ENCODE assay signal across 12 cellular contexts in the genomic region with DNA sequence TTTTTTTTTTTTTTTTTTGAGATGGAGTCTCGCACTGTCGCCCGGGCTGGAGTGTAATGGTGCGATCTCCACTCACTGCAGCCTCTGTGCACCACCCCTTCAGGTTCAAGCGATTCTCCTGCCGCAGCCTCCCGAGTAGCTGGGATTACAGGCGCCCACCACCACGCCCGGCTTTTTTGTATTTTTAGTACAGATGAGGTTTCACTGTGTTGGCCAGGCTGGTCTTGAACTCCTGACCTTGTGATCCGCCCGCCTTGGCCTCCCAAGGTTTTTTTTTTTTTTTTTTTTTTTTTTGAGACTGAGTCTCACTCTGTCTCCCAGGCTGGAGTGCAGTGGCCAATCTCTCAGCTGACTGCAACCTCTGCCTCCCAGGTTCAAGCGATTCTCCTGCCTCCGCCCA. TPM values are rescaled to one million over a fixed set of nuclear protein-coding genes. Genes with fewer than 3 reads are reported as not detected.
DNase-seq lines count a peak whose midpoint lies in the region; ATAC-seq, FAIRE-seq and TF ChIP-seq lines count a peak whose summit lies in the region.
"Not testable (repeated sequence)": the region's sequence is repeated elsewhere in the genome, so short reads cannot be mapped to it uniquely, and the experiment has no call there.
"Had no signal": no experiment of that assay in that cellular context is flagged by ENCODE, and none has a peak within 500 bp of the region (broad histone marks: within the 10 kb centered on the region; RNA-seq: fewer than 3 reads in every experiment).

No MANE protein-coding gene starts in this region.

- not testable (repeated sequence) for TF ChIP-seq CTCF in A549 (IDR thresholded peaks at IDR 0.05); GM23338 (conservative IDR thresholded peaks at IDR 0.05; ENCODE audit: low read depth in 2 of 2); OCI-LY1 (IDR thresholded peaks at IDR 0.05; ENCODE audit: low read length); K562 (IDR thresholded peaks at IDR 0.05 in 2 of 3, conservative IDR thresholded peaks at IDR 0.05 in 1 of 3; ENCODE audit: insufficient read depth in 2 of 3, low read depth in 1 of 3, low read length in 3 of 3); fibroblast of lung (conservative IDR thresholded peaks at IDR 0.05 in 1 of 2, IDR thresholded peaks at IDR 0.05 in 1 of 2; ENCODE audit: low read depth in 1 of 2, low read length in 2 of 2); retinal pigment epithelial cell (conservative IDR thresholded peaks at IDR 0.05; ENCODE audit: low read depth, low read length)

- not testable (repeated sequence) for H3K9ac ChIP-seq in OCI-LY1 (ENCODE audit: low read length); K562 (ENCODE audit: insufficient read depth in 1 of 2, low read depth in 2 of 2, low read length in 2 of 2); fibroblast of lung (ENCODE audit: insufficient read depth, low read length)

- peak overlapping the region; percentile 82 for H3K4me2 ChIP-seq in A549
- H3K4me2 ChIP-seq in GM23338; K562 (ENCODE audit: insufficient read depth, low read length): not testable (repeated sequence)
- peak overlapping the region; percentile 90; the same call in 1 of the 2 replicates for H3K4me2 ChIP-seq in OCI-LY1 (ENCODE audit: low read length)
- peak overlapping the region; percentile 85 for H3K4me2 ChIP-seq in fibroblast of lung (ENCODE audit: extremely low read depth, insufficient read depth, low read length)

- not testable (repeated sequence) for H3K9me2 ChIP-seq in GM23338 (ENCODE audit: insufficient read depth); OCI-LY1 (ENCODE audit: low read depth, low read length)

- peaks cover 33% of the 10 kb centered on the region for H3K4me1 Mint-ChIP-seq in GM23338
- H3K4me1 Mint-ChIP-seq in activated CD4-positive, alpha-beta T cell treated with anti-CD3 and anti-CD28 coated beads, Interleukin-2, amount 10 ng/mL, durations not matched to agents 7 days and 5 days = peaks cover 32% of the 10 kb centered on the region
- peaks cover 27 to 65% (median 56%) of the 10 kb centered on the region in 4 donors for H3K4me1 Mint-ChIP-seq in naive thymus-derived CD8-positive, alpha-beta T cell

- not testable (repeated sequence) for H3K4me3 ChIP-seq in A549, GM23338, K562
- H3K4me3 ChIP-seq in OCI-LY1 (ENCODE audit: low read depth, low read length, poor library complexity, severe bottlenecking) (peak overlapping the region; percentile 69), fibroblast of lung (replicated peaks in 1 of 4; ENCODE audit: control extremely low read depth in 1 of 4, insufficient read depth in 1 of 4, low read depth in 3 of 4, low read length in 4 of 4) (peak overlapping the region in 3 of 4 experiments; percentile 74 to 96 (median 80)), retinal pigment epithelial cell (ENCODE audit: low read length) (peak overlapping the region; percentile 82)

- H3K79me2 ChIP-seq in GM23338 (replicated peaks; ENCODE audit: insufficient read depth) (peaks cover 51% of the 10 kb centered on the region), OCI-LY1 (ENCODE audit: insufficient read depth, low read length) (peaks cover 57% of the 10 kb centered on the region), K562 (ENCODE audit: control insufficient read depth, insufficient read depth, low read length) (peaks cover 68% of the 10 kb centered on the region), fibroblast of lung (ENCODE audit: control insufficient read depth, insufficient read depth, low read length) (peaks cover 61% of the 10 kb centered on the region)

- H3K4me1 ChIP-seq in A549 (peaks cover 52% of the 10 kb centered on the region), GM23338 (ENCODE audit: insufficient read depth) (peaks cover 12% of the 10 kb centered on the region; the same call in 1 of the 2 replicates), OCI-LY1 (ENCODE audit: insufficient read depth, low read length, severe bottlenecking) (peaks cover 44% of the 10 kb centered on the region), K562 (replicated peaks in 1 of 2; ENCODE audit: control insufficient read depth in 2 of 2, insufficient read depth in 2 of 2, low read length in 2 of 2) (peaks cover 14 to 23% of the 10 kb centered on the region in 2 experiments; a peak in 4 of 5 replicates), fibroblast of lung (ENCODE audit: control insufficient read depth, extremely low read depth, insufficient read depth, low read length) (peaks cover 17% of the 10 kb centered on the region)

- H3K9me3 ChIP-seq in A549; OCI-LY1 (ENCODE audit: low read length); K562 (replicated peaks; ENCODE audit: control insufficient read depth, insufficient read depth, low read depth, low read length); fibroblast of lung (ENCODE audit: control insufficient read depth, insufficient read depth, low read depth, low read length): not testable (repeated sequence)

- H3K36me3 ChIP-seq in GM23338 (ENCODE audit: insufficient read depth); OCI-LY1 (ENCODE audit: insufficient read depth, low read length); K562 (ENCODE audit: control insufficient read depth, insufficient read depth, low read length); fibroblast of lung (ENCODE audit: control insufficient read depth, insufficient read depth, low read length): not testable (repeated sequence)

- TF ChIP-seq EP300 in A549 (IDR thresholded peaks at IDR 0.05); K562 (IDR thresholded peaks at IDR 0.05; ENCODE audit: low read length): not testable (repeated sequence)

- H3K27ac ChIP-seq in A549; GM23338 (ENCODE audit: low read depth); OCI-LY1 (ENCODE audit: low read depth, low read length, poor library complexity, severe bottlenecking); K562 (ENCODE audit: extremely low read depth, low read depth, low read length); fibroblast of lung (ENCODE audit: insufficient read depth, low read length): not testable (repeated sequence)

- not testable (repeated sequence) for H3K27ac Mint-ChIP-seq in GM23338; activated CD4-positive, alpha-beta T cell treated with anti-CD3 and anti-CD28 coated beads, Interleukin-2, amount 10 ng/mL, durations not matched to agents 7 days and 5 days; naive thymus-derived CD8-positive, alpha-beta T cell

- not testable (repeated sequence) for H3K9me3 Mint-ChIP-seq in GM23338; activated CD4-positive, alpha-beta T cell treated with anti-CD3 and anti-CD28 coated beads, Interleukin-2, amount 10 ng/mL, durations not matched to agents 7 days and 5 days; naive thymus-derived CD8-positive, alpha-beta T cell

- H3K9me1 ChIP-seq in K562 (ENCODE audit: control insufficient read depth, insufficient read depth, low read length) = not testable (repeated sequence)

- not testable (repeated sequence) for TF ChIP-seq RAD21 in A549 (conservative IDR thresholded peaks at IDR 0.05 in 1 of 2, IDR thresholded peaks at IDR 0.05 in 1 of 2); K562 (CRISPR knock-in tag; conservative IDR thresholded peaks at IDR 0.05 in 1 of 2, IDR thresholded peaks at IDR 0.05 in 1 of 2)

- DNase-seq in A549 (ENCODE audit: low read depth in 1 of 2, low spot score in 1 of 2); GM23338 (ENCODE audit: low spot score); activated CD4-positive, alpha-beta T cell treated with anti-CD3 and anti-CD28 coated beads, Interleukin-2, amount 10 ng/mL, durations not matched to agents 7 days and 5 days; K562 (ENCODE audit: extremely low read depth in 1 of 4, low spot score in 3 of 4); fibroblast of lung (ENCODE audit: low read depth in 2 of 2); naive thymus-derived CD8-positive, alpha-beta T cell; retinal pigment epithelial cell (ENCODE audit: low read depth): not testable (repeated sequence)

- H3K27me3 Mint-ChIP-seq in GM23338 (ENCODE audit: insufficient read depth, low read depth, poor library complexity); activated CD4-positive, alpha-beta T cell treated with anti-CD3 and anti-CD28 coated beads, Interleukin-2, amount 10 ng/mL, durations not matched to agents 7 days and 5 days; naive thymus-derived CD8-positive, alpha-beta T cell: not testable (repeated sequence)

- ATAC-seq in A549; GM23338; K562; naive thymus-derived CD8-positive, alpha-beta T cell: not testable (repeated sequence)

- not testable (repeated sequence) for FAIRE-seq in A549 (lab: Jason Lieb, UNC); K562 (lab: Jason Lieb, UNC)

- H3K27me3 ChIP-seq in GM23338 (ENCODE audit: insufficient read depth); OCI-LY1 (ENCODE audit: insufficient read depth, low read length); K562 (ENCODE audit: control insufficient read depth in 2 of 2, insufficient read depth in 2 of 2, low read length in 2 of 2); fibroblast of lung (ENCODE audit: control insufficient read depth, insufficient read depth, low read length): not testable (repeated sequence)

- CTCF ChIA-PET in A549 (lab: Yijun Ruan, JAX) = interaction anchor here (0.8 to 2.7 kb wide), 3 partner anchors 11 to 23 kb away, joined by 3 to 21 read pairs (median 6); no protein-coding TSS in a partner anchor
- CTCF ChIA-PET in activated CD4-positive, alpha-beta T cell treated with anti-CD3 and anti-CD28 coated beads, Interleukin-2, amount 10 ng/mL, durations not matched to agents 7 days and 5 days (lab: Charles Lee) = interaction anchor here (0.7 to 1.0 kb wide), 2 partner anchors 11 to 100 kb away, joined by 3 to 4 read pairs; no protein-coding TSS in a partner anchor
- CTCF ChIA-PET in K562 (lab: Yijun Ruan, JAX; ENCODE audit: low intra/inter-chr PET ratio) = not testable (repeated sequence)

- in situ Hi-C loops in K562 (cut with MboI) = not testable (repeated sequence)

- TF ChIP-seq POLR2A in A549 (IDR thresholded peaks at IDR 0.05; ENCODE audit: low read length); K562 (conservative IDR thresholded peaks at IDR 0.05): not testable (repeated sequence)

- WGBS in A549 (ENCODE audit: missing lambda C conversion rate) = 96% methylated on average over 10 of the region's 14 CpGs
- WGBS in K562 (ENCODE audit: insufficient coverage, low coverage, missing lambda C conversion rate) = 73% methylated on average over 8 of the region's 14 CpGs

- intact Hi-C loops in K562 (cut with micrococcal nuclease) = not testable (repeated sequence)

- H4K20me1 ChIP-seq in GM23338 (replicated peaks; ENCODE audit: insufficient read depth); OCI-LY1 (ENCODE audit: insufficient read depth, low read length); K562 (replicated peaks; ENCODE audit: control insufficient read depth, insufficient read depth, low read length); fibroblast of lung (ENCODE audit: control insufficient read depth, extremely low read depth, insufficient read depth, low read length): not testable (repeated sequence)

- not testable (repeated sequence) for H2AFZ ChIP-seq in GM23338; OCI-LY1 (ENCODE audit: low read length); K562 (ENCODE audit: low read depth, low read length); fibroblast of lung (ENCODE audit: low read length)

- H3F3A ChIP-seq in GM23338 (replicated peaks; ENCODE audit: low read depth); OCI-LY1 (ENCODE audit: insufficient read depth, low read length): not testable (repeated sequence)

- POLR2A ChIA-PET in A549 (lab: Yijun Ruan, JAX) = interaction anchor here (1.5 kb wide), 1 partner anchor 257 kb away, joined by 3 read pairs; a partner anchor contains a TSS
- POLR2A ChIA-PET in activated CD4-positive, alpha-beta T cell treated with anti-CD3 and anti-CD28 coated beads, Interleukin-2, amount 10 ng/mL, durations not matched to agents 7 days and 5 days (lab: Charles Lee) = not testable (repeated sequence)
- POLR2A ChIA-PET in K562 (lab: Yijun Ruan, JAX) = interaction anchor here (0.6 to 1.4 kb wide), 3 partner anchors 9 to 158 kb away, joined by 3 to 4 read pairs (median 3); no protein-coding TSS in a partner anchor
- POLR2A ChIA-PET in naive thymus-derived CD8-positive, alpha-beta T cell (lab: Charles Lee) = interaction anchor here (0.7 kb wide), 1 partner anchor 149 kb away, joined by 7 read pairs; no protein-coding TSS in a partner anchor

- BruUV-seq in K562 (replicated peaks; lab: Mats Ljungman, UMichigan) = not testable (repeated sequence)

- H3K4me3 Mint-ChIP-seq in GM23338 = peak overlapping the region; percentile 82; the same call in 1 of the 3 replicates
- peak overlapping the region; percentile 83 for H3K4me3 Mint-ChIP-seq in activated CD4-positive, alpha-beta T cell treated with anti-CD3 and anti-CD28 coated beads, Interleukin-2, amount 10 ng/mL, durations not matched to agents 7 days and 5 days
- H3K4me3 Mint-ChIP-seq in naive thymus-derived CD8-positive, alpha-beta T cell = peak overlapping the region in 9 of 10 donors; percentile 28 to 96 (median 82)

- H3K36me3 Mint-ChIP-seq in GM23338 (ENCODE audit: low read depth); activated CD4-positive, alpha-beta T cell treated with anti-CD3 and anti-CD28 coated beads, Interleukin-2, amount 10 ng/mL, durations not matched to agents 7 days and 5 days (ENCODE audit: low read depth); naive thymus-derived CD8-positive, alpha-beta T cell: not testable (repeated sequence)

RNA-seq across cellular contexts. Expression of a gene that starts 1.9 kb away (rescaled TPM):
- 10.7 and 11.1 TPM in 2 replicates for polyA plus RNA-seq in A549 (2011; rRNA removed)
- polyA plus RNA-seq in A549 (2012; cell fraction: cytosol; rRNA removed) = 1.2 and 1.4 TPM in 2 replicates
- polyA plus RNA-seq in A549 (2012; cell fraction: nucleus; rRNA removed) = 1.2 and 1.7 TPM in 2 replicates
- 5.8 to 6.3 TPM (median 6.2 TPM) in 3 replicates for polyA plus RNA-seq in A549 (2017; fragmentation: RNase III; extraction: RNeasy Plus Mini Kit Qiagen cat#74134 plus additional on column Dnase treatment)
- polyA minus RNA-seq in A549 (2011; rRNA and poly(A)+ RNA removed) = 25.6 and 28.7 TPM in 2 replicates
- total RNA-seq in GM23338 (2014; rRNA removed; shearing (Covaris generic)) = 15.1 and 16.5 TPM in 2 replicates
- polyA plus RNA-seq in GM23338 (2016; fragmentation: Nextera tagmentation; extraction: Ambion mirVana) = 0.78 and 0.90 TPM in 2 replicates
- total RNA-seq in activated CD4-positive, alpha-beta T cell treated with anti-CD3 and anti-CD28 coated beads, Interleukin-2, amount 10 ng/mL, durations not matched to agents 7 days and 5 days = 10 to 100 TPM; 16.4 to 17.4 TPM
- total RNA-seq in K562 (2011; cell fraction: chromatin; rRNA removed; ENCODE audit: low replicate concordance) = 15.0 and 31.9 TPM in 2 replicates
- 14.7 and 16.8 TPM in 2 replicates for total RNA-seq in K562 (2011; cell fraction: nucleolus; rRNA removed)
- 21.8 and 30.6 TPM in 2 replicates for total RNA-seq in K562 (2011; cell fraction: nucleoplasm; rRNA removed)
- 10.0 and 16.5 TPM in 2 replicates for total RNA-seq in K562 (2014; rRNA removed)
- 18.1 and 19.4 TPM in 2 replicates for total RNA-seq in K562 (2014; rRNA removed; fragmentation: Illumina TruSeq; extraction: Trizol)
- 16.2 and 17.3 TPM in 2 replicates for total RNA-seq in K562 (2015; rRNA removed; fragmentation: Illumina TruSeq; extraction: Trizol)
- 15.1 and 16.0 TPM in 2 replicates for total RNA-seq in K562 (2021)
- polyA plus RNA-seq in K562 (2011; rRNA removed) = 14.6 and 21.1 TPM in 2 replicates
- 4.7 and 12.8 TPM in 2 replicates for polyA plus RNA-seq in K562 (2011; cell fraction: cytosol; rRNA removed)
- polyA plus RNA-seq in K562 (2011; cell fraction: nucleus; rRNA removed) = 13.5 and 25.0 TPM in 2 replicates
- 4.4 and 4.9 TPM in 2 replicates for polyA plus RNA-seq in K562 (2012)
- polyA plus RNA-seq in K562 (2014; fragmentation: Illumina TruSeq; extraction: Trizol) = 8.8 and 10.1 TPM in 2 replicates
- polyA plus RNA-seq in K562 (2014; fragmentation: Nextera tagmentation; extraction: Ambion mirVana) = 1 to 10 TPM in 1 of 2 experiments, under 1 TPM in 1; 0.68 to 1.5 TPM
- polyA plus RNA-seq in K562 (2014; rRNA removed) = 8.0 and 8.1 TPM in 2 replicates
- 46.9 and 57.6 TPM in 2 replicates for polyA minus RNA-seq in K562 (2011; rRNA and poly(A)+ RNA removed)
- 17.7 and 18.5 TPM in 2 replicates for polyA minus RNA-seq in K562 (2011; cell fraction: cytosol; rRNA and poly(A)+ RNA removed)
- polyA minus RNA-seq in K562 (2011; cell fraction: nucleus; rRNA and poly(A)+ RNA removed) = 28.5 and 38.7 TPM in 2 replicates
- total RNA-seq in fibroblast of lung = 24.4 and 32.2 TPM in 2 replicates
- 11.6 and 12.3 TPM in 2 replicates for polyA plus RNA-seq in fibroblast of lung
- polyA plus RNA-seq in fibroblast of lung (2012) = 6.1 and 7.5 TPM in 2 replicates
- polyA minus RNA-seq in fibroblast of lung (ENCODE audit: low replicate concordance) = 7.6 and 8.4 TPM in 2 replicates
- total RNA-seq in naive thymus-derived CD8-positive, alpha-beta T cell = 10 to 100 TPM; 22.7 to 24.2 TPM
- 1 to 10 TPM in 2 of 3 donors, under 1 TPM in 1; 0.51 to 2.2 (median 1.4) TPM for polyA plus RNA-seq in naive thymus-derived CD8-positive, alpha-beta T cell

RNA-seq across cellular contexts. Expression of a gene that starts 19.4 kb away (rescaled TPM):
- polyA plus RNA-seq in A549 (2011; rRNA removed) (1.8 and 2.3 TPM in 2 replicates), A549 (2017; fragmentation: RNase III; extraction: RNeasy Plus Mini Kit Qiagen cat#74134 plus additional on column Dnase treatment) (2.6 to 5.8 TPM (median 5.4 TPM) in 3 replicates), GM23338 (2016; fragmentation: Nextera tagmentation; extraction: Ambion mirVana) (0.38 TPM in 1 of 2 replicates, not detected in the other), K562 (2011; rRNA removed) (not detected in 2 replicates), K562 (2014; fragmentation: Illumina TruSeq; extraction: Trizol) (not detected in 2 replicates), K562 (2014; fragmentation: Nextera tagmentation; extraction: Ambion mirVana) (not detected), K562 (2014; rRNA removed) (not detected in 2 replicates), fibroblast of lung (not detected in 2 replicates)
- polyA plus RNA-seq in A549 (2012; cell fraction: cytosol; rRNA removed) = 4.9 and 6.3 TPM in 2 replicates
- 5.5 and 5.8 TPM in 2 replicates for polyA plus RNA-seq in A549 (2012; cell fraction: nucleus; rRNA removed)
- 1.7 and 3.4 TPM in 2 replicates for polyA minus RNA-seq in A549 (2011; rRNA and poly(A)+ RNA removed)
- 0.16 and 0.21 TPM in 2 replicates for total RNA-seq in GM23338 (2014; rRNA removed; shearing (Covaris generic))
- total RNA-seq in activated CD4-positive, alpha-beta T cell treated with anti-CD3 and anti-CD28 coated beads, Interleukin-2, amount 10 ng/mL, durations not matched to agents 7 days and 5 days = not detected
- total RNA-seq in K562 (2011; cell fraction: chromatin; rRNA removed; ENCODE audit: low replicate concordance) = not detected in 2 replicates
- not detected in 2 replicates for total RNA-seq in K562 (2011; cell fraction: nucleolus; rRNA removed)
- total RNA-seq in K562 (2011; cell fraction: nucleoplasm; rRNA removed) = not detected in 2 replicates
- total RNA-seq in K562 (2014; rRNA removed) (not detected in 2 replicates), K562 (2014; rRNA removed; fragmentation: Illumina TruSeq; extraction: Trizol) (not detected in 2 replicates), K562 (2015; rRNA removed; fragmentation: Illumina TruSeq; extraction: Trizol) (not detected in 2 replicates), K562 (2021) (0.20 TPM in 1 of 2 replicates, not detected in the other), fibroblast of lung (not detected in 2 replicates)
- polyA plus RNA-seq in K562 (2011; cell fraction: cytosol; rRNA removed) = not detected in 2 replicates
- polyA plus RNA-seq in K562 (2011; cell fraction: nucleus; rRNA removed) = not detected in 2 replicates
- polyA plus RNA-seq in K562 (2012) = not detected in 2 replicates
- not detected in 2 replicates for polyA minus RNA-seq in K562 (2011; rRNA and poly(A)+ RNA removed)
- not detected in 2 replicates for polyA minus RNA-seq in K562 (2011; cell fraction: cytosol; rRNA and poly(A)+ RNA removed)
- polyA minus RNA-seq in K562 (2011; cell fraction: nucleus; rRNA and poly(A)+ RNA removed) = not detected in 2 replicates
- polyA plus RNA-seq in fibroblast of lung (2012) = 0.23 TPM in 1 of 2 replicates, not detected in the other
- not detected in 2 replicates for polyA minus RNA-seq in fibroblast of lung (ENCODE audit: low replicate concordance)
- not detected for total RNA-seq in naive thymus-derived CD8-positive, alpha-beta T cell
- not detected for polyA plus RNA-seq in naive thymus-derived CD8-positive, alpha-beta T cell
- total RNA-seq: activated naive CD4-positive, alpha-beta T cell treated with anti-CD3 and anti-CD28 coated beads for 36 hours; G401; LHCN-M2; NCI-H460 had no signal
